16 cellular contexts compared by ENCODE assay signal in genomic region chr11:8773125-8773524, GRCh38.
DNase-seq lines count a peak whose midpoint lies in the region; ATAC-seq, FAIRE-seq and TF ChIP-seq lines count a peak whose summit lies in the region.
"Had no signal": no experiment of that assay in that cellular context is flagged by ENCODE, and none has a peak within 500 bp of the region (broad histone marks: within the 10 kb centered on the region; RNA-seq: fewer than 3 reads in every experiment).

No MANE protein-coding gene starts in this region.

- no peak for ATAC-seq in left lobe of liver
- ATAC-seq: activated CD8-positive, alpha-beta T cell treated with anti-CD3 and anti-CD28 coated beads, Interleukin-2, amount 10 ng/mL, durations not matched to agents 7 days and 5 days; T-helper 17 cell had no signal

- DNase-seq in Peyer's patch (no peak), bronchial epithelial cell (ENCODE audit: low read depth) (no peak), spleen (no peak), colonic mucosa (no peak), NCI-H146 treated with DMSO at 0.1 percent for 48 hours (lab: John Stamatoyannopoulos, UW; ENCODE audit: unreplicated experiment) (no peak), NCI-H226 (no peak), left lobe of liver (ENCODE audit: low spot score) (no peak)
- DNase-seq: activated CD4-positive, CD25-positive, alpha-beta regulatory T cell; activated CD8-positive, alpha-beta T cell treated with anti-CD3 and anti-CD28 coated beads, Interleukin-2, amount 10 ng/mL, durations not matched to agents 7 days and 5 days; Caco-2; left colon; NCI-H1436; SHP77 treated with DMSO at 0.1 percent for 48 hours; T-helper 17 cell had no signal

- H3K27me3 ChIP-seq in Peyer's patch = no peaks in the 10 kb centered on the region
- H3K27me3 ChIP-seq in bronchial epithelial cell (ENCODE audit: control insufficient read depth, insufficient read depth, low read length) = no peaks in the 10 kb centered on the region
- H3K27me3 ChIP-seq in mucosa of rectum (ENCODE audit: control insufficient read depth in 2 of 2, insufficient read depth in 2 of 2, low read length in 2 of 2) = no peaks in the 10 kb centered on the region
- no peaks in the 10 kb centered on the region for H3K27me3 ChIP-seq in spleen (replicated peaks in 1 of 7)
- no peaks in the 10 kb centered on the region for H3K27me3 ChIP-seq in colonic mucosa

- H3K36me3 ChIP-seq in Peyer's patch (no peaks in the 10 kb centered on the region), bronchial epithelial cell (ENCODE audit: control insufficient read depth, insufficient read depth, low read length) (no peaks in the 10 kb centered on the region), mucosa of rectum (ENCODE audit: control insufficient read depth in 2 of 2, insufficient read depth in 2 of 2, low read length in 2 of 2) (no peaks in the 10 kb centered on the region), spleen (no peaks in the 10 kb centered on the region), colonic mucosa (no peaks in the 10 kb centered on the region)

- intact Hi-C loops in spleen (cut with DNase I; ENCODE audit: low total_unique reads) = no loop called here
- intact Hi-C loops in colonic mucosa (cut with DNase I) = no loop called here

- no peak for FAIRE-seq in bronchial epithelial cell (lab: Jason Lieb, UNC)
- FAIRE-seq: GM19239 had no signal

- peak overlapping the region in 3 of 4 donors; percentile 20 to 79 (median 49) for H3K27ac ChIP-seq in Peyer's patch
- peak overlapping the region; percentile 31 to 74 for H3K27ac ChIP-seq in mucosa of rectum (ENCODE audit: low read depth in 2 of 2, low read length in 2 of 2)
- H3K27ac ChIP-seq in spleen = peak overlapping the region in 7 of 8 donors; percentile 55 to 81 (median 69)
- no peak overlapping the region for H3K27ac ChIP-seq in colonic mucosa

- H3K9ac ChIP-seq in mucosa of rectum (ENCODE audit: low read depth in 1 of 2, low read length in 2 of 2) (no peak overlapping the region), colonic mucosa (ENCODE audit: low read depth in 2 of 2, low read length in 2 of 2) (peak overlapping the region in 1 of 2 donors; percentile 31)

- 37 to 68% (median 59%) methylated on average over 4 to 5 of the region's 5 CpGs for WGBS in spleen, 5 donors

- no peak for TF ChIP-seq POLR2A in Peyer's patch (IDR thresholded peaks at IDR 0.05)
- TF ChIP-seq POLR2A in spleen (IDR thresholded peaks at IDR 0.05) = no peak

- H3K4me3 ChIP-seq in Peyer's patch = no peak overlapping the region
- H3K4me3 ChIP-seq in bronchial epithelial cell (ENCODE audit: low read depth, low read length) = peak overlapping the region; percentile 17
- H3K4me3 ChIP-seq in mucosa of rectum (ENCODE audit: low read length in 2 of 2) = no peak overlapping the region
- H3K4me3 ChIP-seq in spleen = no peak overlapping the region
- H3K4me3 ChIP-seq in colonic mucosa = no peak overlapping the region

- H3K4me1 ChIP-seq in Peyer's patch = peaks cover 0 to 34% (median 0%) of the 10 kb centered on the region in 4 donors
- peaks cover 9 to 24% of the 10 kb centered on the region in 2 donors for H3K4me1 ChIP-seq in mucosa of rectum (ENCODE audit: control insufficient read depth in 2 of 2, insufficient read depth in 2 of 2, low read length in 2 of 2)
- H3K4me1 ChIP-seq in spleen = peaks cover 15 to 91% (median 44%) of the 10 kb centered on the region in 6 donors
- H3K4me1 ChIP-seq in colonic mucosa = no peaks in the 10 kb centered on the region

- H3K9me3 ChIP-seq in Peyer's patch (no peaks in the 10 kb centered on the region), mucosa of rectum (ENCODE audit: control insufficient read depth in 2 of 2, low read length in 2 of 2) (no peaks in the 10 kb centered on the region), spleen (no peaks in the 10 kb centered on the region), colonic mucosa (no peaks in the 10 kb centered on the region)
- H3K9me3 ChIP-seq: Caco-2 had no signal

- TF ChIP-seq CTCF in Peyer's patch (IDR thresholded peaks at IDR 0.05) = no peak
- TF ChIP-seq CTCF in bronchial epithelial cell (IDR thresholded peaks at IDR 0.05; ENCODE audit: insufficient read depth, low read length, severe bottlenecking) = no peak
- no peak for TF ChIP-seq CTCF in spleen (IDR thresholded peaks at IDR 0.05 in 8 of 11, conservative IDR thresholded peaks at IDR 0.05 in 3 of 11)
- no peak for TF ChIP-seq CTCF in colonic mucosa (IDR thresholded peaks at IDR 0.05)
